Comparison of ENCODE assay signal across 8 cellular contexts in the genomic region with DNA sequence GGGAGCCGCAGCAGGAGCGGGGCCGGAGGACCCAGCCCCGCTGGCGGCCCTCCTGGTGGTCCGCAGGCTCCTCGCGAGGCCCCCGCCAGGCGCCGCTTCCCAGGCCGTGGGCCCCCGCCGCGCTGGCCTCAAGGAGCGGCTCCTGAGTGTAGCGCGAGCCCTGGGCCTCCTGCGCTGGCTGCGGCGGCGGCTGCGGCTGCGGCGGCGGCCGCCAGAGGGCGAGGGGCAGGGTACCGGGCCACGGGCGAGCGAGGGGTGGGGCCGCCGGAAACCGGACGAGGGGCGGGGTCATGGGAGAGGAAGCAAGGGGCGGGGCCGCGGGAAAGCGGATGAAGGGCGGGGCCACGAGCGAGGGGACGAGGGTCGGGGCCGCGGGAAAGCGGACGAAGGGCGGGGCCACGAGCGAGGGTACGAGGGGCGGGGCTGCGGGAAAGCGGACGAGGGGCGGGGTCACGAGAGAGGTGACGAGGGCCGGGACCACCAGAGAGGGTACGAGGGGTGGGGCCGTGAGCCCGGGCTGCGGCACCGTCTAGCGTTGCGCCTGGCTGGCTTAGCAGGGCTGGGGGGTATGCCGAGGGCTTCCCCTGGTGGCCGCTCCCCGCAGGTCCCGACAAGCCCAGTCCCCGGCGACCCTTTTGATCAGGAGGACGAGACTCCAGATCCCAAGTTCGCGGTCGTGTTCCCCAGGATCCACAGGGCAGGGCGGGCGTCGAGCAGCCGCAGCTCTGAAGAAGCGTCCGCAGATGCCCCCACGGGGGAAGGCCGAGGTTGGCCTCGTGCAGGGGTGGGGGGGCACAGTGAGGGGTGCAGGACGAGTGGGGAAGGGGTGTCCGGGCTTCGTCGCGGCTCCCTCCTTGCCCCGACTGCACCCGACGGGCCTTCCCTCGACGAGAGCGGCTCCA. TPM values are rescaled to one million over a fixed set of nuclear protein-coding genes. Genes with fewer than 3 reads are reported as not detected.
DNase-seq lines count a peak whose midpoint lies in the region; TF ChIP-seq lines count a peak whose summit lies in the region.

No MANE protein-coding gene starts in this region.

- peak; percentile 87 for DNase-seq in DMS79 treated with DMSO at 0.1 percent for 48 hours (lab: John Stamatoyannopoulos, UW)
- peak; percentile 86 to 99 for DNase-seq in HAP-1 (ENCODE audit: low spot score in 2 of 2)
- peak; percentile 66 for DNase-seq in MV-4-11 (lab: John Stamatoyannopoulos, UW)
- peak; percentile 84 for DNase-seq in SK-N-DZ (ENCODE audit: low spot score)
- DNase-seq in activated naive CD4-positive, alpha-beta T cell treated with anti-CD3 and anti-CD28 coated beads, Interleukin-2, amount 10 ng/mL, durations not matched to agents 7 days and 5 days, result peak; percentile 98
- DNase-seq in germinal center (ENCODE audit: low spot score), result peak; percentile 98

- no peaks in the 10 kb centered on the region for H3K27me3 ChIP-seq in HAP-1 (ENCODE audit: low read depth)
- H3K27me3 ChIP-seq in neutrophil, result no peaks in the 10 kb centered on the region
- H3K27me3 ChIP-seq in stomach smooth muscle (ENCODE audit: control insufficient read depth in 1 of 2, insufficient read depth in 2 of 2, low read length in 2 of 2), result no peaks in the 10 kb centered on the region

- no peaks in the 10 kb centered on the region for H3K36me3 Mint-ChIP-seq in activated naive CD4-positive, alpha-beta T cell treated with anti-CD3 and anti-CD28 coated beads, Interleukin-2, amount 10 ng/mL, durations not matched to agents 7 days and 5 days

- peak overlapping the region; percentile 67 for H3K4me3 Mint-ChIP-seq in activated naive CD4-positive, alpha-beta T cell treated with anti-CD3 and anti-CD28 coated beads, Interleukin-2, amount 10 ng/mL, durations not matched to agents 7 days and 5 days

- CTCF ChIA-PET in activated naive CD4-positive, alpha-beta T cell treated with anti-CD3 and anti-CD28 coated beads, Interleukin-2, amount 10 ng/mL, durations not matched to agents 7 days and 5 days (lab: Charles Lee), result interaction anchor here (0.8 to 1.8 kb wide), 6 partner anchors 12 to 175 kb away, joined by 3 to 13 read pairs (median 3); partner anchors contain the start of genes GALK1, SMIM5 and TSEN54

- H3K4me1 Mint-ChIP-seq in activated naive CD4-positive, alpha-beta T cell treated with anti-CD3 and anti-CD28 coated beads, Interleukin-2, amount 10 ng/mL, durations not matched to agents 7 days and 5 days, result peaks cover 18% of the 10 kb centered on the region

- no peaks in the 10 kb centered on the region for H3K9me3 Mint-ChIP-seq in activated naive CD4-positive, alpha-beta T cell treated with anti-CD3 and anti-CD28 coated beads, Interleukin-2, amount 10 ng/mL, durations not matched to agents 7 days and 5 days

- no peaks in the 10 kb centered on the region for H3K36me3 ChIP-seq in HAP-1 (replicated peaks)
- peaks cover under 1% of the 10 kb centered on the region for H3K36me3 ChIP-seq in neutrophil
- H3K36me3 ChIP-seq in stomach smooth muscle (ENCODE audit: control insufficient read depth in 2 of 2, insufficient read depth in 2 of 2, low read length in 2 of 2), result no peaks in the 10 kb centered on the region

- H3K9me3 ChIP-seq in HAP-1 (no peaks in the 10 kb centered on the region), neutrophil (no peaks in the 10 kb centered on the region), stomach smooth muscle (ENCODE audit: control insufficient read depth in 2 of 2, low read length in 2 of 2) (no peaks in the 10 kb centered on the region)

- H3K27ac ChIP-seq in neutrophil (peak overlapping the region; percentile 92), stomach smooth muscle (ENCODE audit: low read length) (peak overlapping the region; percentile 82)

- H3K4me3 ChIP-seq in HAP-1 (peak overlapping the region; percentile 44), neutrophil (ENCODE audit: low read depth in 1 of 2, low read length in 1 of 2) (peak overlapping the region; percentile 77 to 93), stomach smooth muscle (ENCODE audit: low read length in 2 of 2) (peak overlapping the region; percentile 53 to 79)

- TF ChIP-seq CTCF in neutrophil (IDR thresholded peaks at IDR 0.05), result peak; percentile 100

- H3K9ac ChIP-seq in stomach smooth muscle (ENCODE audit: low read length in 2 of 2), result peak overlapping the region; percentile 67 to 82

- in situ Hi-C loops in HAP-1 (cut with MboI; ENCODE audit: low sequenced_read_pairs), result no loop called here

- H3K27me3 Mint-ChIP-seq in activated naive CD4-positive, alpha-beta T cell treated with anti-CD3 and anti-CD28 coated beads, Interleukin-2, amount 10 ng/mL, durations not matched to agents 7 days and 5 days, result peaks cover 57% of the 10 kb centered on the region

- peaks cover 4% of the 10 kb centered on the region for H3K4me1 ChIP-seq in HAP-1
- H3K4me1 ChIP-seq in neutrophil (ENCODE audit: control insufficient read depth in 1 of 2, insufficient read depth in 1 of 2, low read depth in 1 of 2, low read length in 1 of 2), result peaks cover 17 to 23% of the 10 kb centered on the region in 2 experiments
- H3K4me1 ChIP-seq in stomach smooth muscle (ENCODE audit: control insufficient read depth, insufficient read depth, low read length), result peaks cover 17% of the 10 kb centered on the region

- no peak overlapping the region for H3K27ac Mint-ChIP-seq in activated naive CD4-positive, alpha-beta T cell treated with anti-CD3 and anti-CD28 coated beads, Interleukin-2, amount 10 ng/mL, durations not matched to agents 7 days and 5 days

RNA-seq across cellular contexts. Expression of gene MYO15B, which starts 1.7 kb away (rescaled TPM):
- polyA plus RNA-seq in SK-N-DZ (2014; cell fraction: cytosol; rRNA removed), result 0.32 TPM in 1 of 2 replicates, not detected in the other
- polyA plus RNA-seq in SK-N-DZ (2014; cell fraction: nucleus; rRNA removed), result 1.5 and 1.6 TPM in 2 replicates

RNA-seq across cellular contexts. Expression of gene SMIM5, which starts 44.0 kb away (rescaled TPM):
- polyA plus RNA-seq in SK-N-DZ (2014; cell fraction: cytosol; rRNA removed), result not detected in 2 replicates
- 0.14 TPM in 1 of 2 replicates, not detected in the other for polyA plus RNA-seq in SK-N-DZ (2014; cell fraction: nucleus; rRNA removed)

Comparison
In these comparisons a context has a peak if more than half of its experiments do, and no peak if none do; other contexts are left out.
1. Peak in every context shown above with its lines: DNase-seq, H3K4me3 ChIP-seq and H3K27ac ChIP-seq.